2 cellular contexts compared by ENCODE assay signal in genomic region chr2:26725516-26725810, GRCh38.
TF ChIP-seq lines count a peak whose summit lies in the region.

No MANE protein-coding gene starts in this region.

TF ChIP-seq in IMR-90, 13 proteins besides CTCF, POLR2A, EP300 and RAD21:
- TF ChIP-seq USF2 (IDR thresholded peaks at IDR 0.05; ENCODE audit: low read depth, low read length) (no peak), ELK1 (IDR thresholded peaks at IDR 0.05; ENCODE audit: borderline replicate concordance, low read depth, low read length) (no peak), CHD1 (IDR thresholded peaks at IDR 0.05; ENCODE audit: low read depth, low read length) (no peak), SMC3 (IDR thresholded peaks at IDR 0.05; ENCODE audit: low read depth, low read length) (no peak), NFE2L2 (IDR thresholded peaks at IDR 0.05; ENCODE audit: low read depth, low read length) (no peak), MAZ (IDR thresholded peaks at IDR 0.05; ENCODE audit: borderline replicate concordance, low read depth, low read length) (no peak), CEBPB (IDR thresholded peaks at IDR 0.05; ENCODE audit: low read depth, low read length) (no peak), BHLHE40 (IDR thresholded peaks at IDR 0.05; ENCODE audit: low read depth, low read length) (no peak), RCOR1 (IDR thresholded peaks at IDR 0.05; ENCODE audit: insufficient replicate concordance, low read length) (no peak), MXI1 (IDR thresholded peaks at IDR 0.05; ENCODE audit: borderline replicate concordance, low read depth, low read length) (no peak), MAFK (IDR thresholded peaks at IDR 0.05; ENCODE audit: low read depth, low read length) (no peak), FOS (IDR thresholded peaks at IDR 0.05; ENCODE audit: low read depth, low read length) (no peak), RFX5 (IDR thresholded peaks at IDR 0.05; ENCODE audit: low read depth, low read length) (no peak)

TF ChIP-seq in SK-N-SH, 30 proteins besides CTCF, POLR2A, EP300 and RAD21:
- no peak for TF ChIP-seq NRF1 (IDR thresholded peaks at IDR 0.05; ENCODE audit: low read depth, low read length)
- TF ChIP-seq USF1 (IDR thresholded peaks at IDR 0.05; ENCODE audit: borderline replicate concordance, low read depth): no peak
- TF ChIP-seq CHD2 (IDR thresholded peaks at IDR 0.05; ENCODE audit: low read length, partially characterized antibody): no peak
- no peak for TF ChIP-seq FOXM1 (IDR thresholded peaks at IDR 0.05; ENCODE audit: low read depth)
- no peak for TF ChIP-seq USF2 (IDR thresholded peaks at IDR 0.05; ENCODE audit: borderline replicate concordance, low read depth, low read length)
- no peak for TF ChIP-seq MAX (IDR thresholded peaks at IDR 0.05; ENCODE audit: low read depth)
- TF ChIP-seq EZH2phosphoT487 (IDR thresholded peaks at IDR 0.05; ENCODE audit: borderline replicate concordance, low read depth): no peak
- no peak for TF ChIP-seq TCF12 (IDR thresholded peaks at IDR 0.05)
- no peak for TF ChIP-seq REST (IDR thresholded peaks at IDR 0.05; ENCODE audit: low read depth, low read length)
- TF ChIP-seq PBX3 (IDR thresholded peaks at IDR 0.05): no peak
- no peak for TF ChIP-seq NFIC (IDR thresholded peaks at IDR 0.05; ENCODE audit: borderline replicate concordance)
- TF ChIP-seq RCOR1 (IDR thresholded peaks at IDR 0.05; ENCODE audit: low read length): no peak
- no peak for TF ChIP-seq TEAD4 (IDR thresholded peaks at IDR 0.05; ENCODE audit: borderline replicate concordance, insufficient read depth)
- TF ChIP-seq YY1 (IDR thresholded peaks at IDR 0.05; ENCODE audit: low read depth): no peak
